17 cellular contexts compared by ENCODE assay signal in genomic region chr4:6277935-6278800, GRCh38. TPM values are rescaled to one million over a fixed set of nuclear protein-coding genes. Genes with fewer than 3 reads are reported as not detected.
A peak's percentile ranks its signal among the peaks of the same experiment; 100 is the strongest.
DNase-seq lines count a peak whose midpoint lies in the region; ATAC-seq and TF ChIP-seq lines count a peak whose summit lies in the region.
"Had no signal": no experiment of that assay in that cellular context is flagged by ENCODE, and none has a peak within 500 bp of the region (broad histone marks: within the 10 kb centered on the region; RNA-seq: fewer than 3 reads in every experiment).

No MANE protein-coding gene starts in this region.

- no peak overlapping the region for H3K4me3 Mint-ChIP-seq in activated CD8-positive, alpha-beta T cell treated with anti-CD3 and anti-CD28 coated beads for 36 hours
- no peak overlapping the region for H3K4me3 Mint-ChIP-seq in activated CD8-positive, alpha-beta T cell treated with anti-CD3 and anti-CD28 coated beads, Interleukin-2, amount 10 ng/mL, durations not matched to agents 7 days and 5 days
- H3K4me3 Mint-ChIP-seq in mesothelial cell of epicardium = no peak overlapping the region
- H3K4me3 Mint-ChIP-seq: stimulated activated naive CD8-positive, alpha-beta T cell treated with anti-CD3 and anti-CD28 coated beads, Interleukin-15, Interleukin-2, amounts not matched to agents 100 ng/mL and 50 ng/mL, for 24 hours had no signal

- POLR2A ChIA-PET in activated CD8-positive, alpha-beta T cell treated with anti-CD3 and anti-CD28 coated beads for 36 hours (lab: Charles Lee) = interaction anchor here (1.9 kb wide), 1 partner anchor 9 kb away, joined by 7 read pairs; the partner anchor contains the start of gene WFS1
- POLR2A ChIA-PET in activated CD8-positive, alpha-beta T cell treated with anti-CD3 and anti-CD28 coated beads, Interleukin-2, amount 10 ng/mL, durations not matched to agents 7 days and 5 days (lab: Charles Lee) = no interaction called here

- H3K27ac ChIP-seq in cingulate gyrus (ENCODE audit: low read depth, low read length) (peak overlapping the region; percentile 19), tibial artery (peak overlapping the region; percentile 80 to 89)
- H3K27ac ChIP-seq: A549, HL-60, WERI-Rb-1 had no signal

- CTCF ChIA-PET in activated CD8-positive, alpha-beta T cell treated with anti-CD3 and anti-CD28 coated beads for 36 hours (lab: Charles Lee) = interaction anchor here (0.6 to 1.4 kb wide), 5 partner anchors 27 to 136 kb away, joined by 3 to 6 read pairs (median 3); no protein-coding TSS in a partner anchor
- CTCF ChIA-PET in activated CD8-positive, alpha-beta T cell treated with anti-CD3 and anti-CD28 coated beads, Interleukin-2, amount 10 ng/mL, durations not matched to agents 7 days and 5 days (lab: Charles Lee) = interaction anchor here (1.0 to 1.9 kb wide), 2 partner anchors 27 to 144 kb away, joined by 5 to 10 read pairs; no protein-coding TSS in a partner anchor

- no peaks in the 10 kb centered on the region for H3K9me3 ChIP-seq in tibial artery
- H3K9me3 ChIP-seq: A549 had no signal

- H3K36me3 ChIP-seq in tibial artery = peaks cover 27 to 50% (median 32%) of the 10 kb centered on the region in 3 donors

- intact Hi-C loops in activated CD8-positive, alpha-beta T cell treated with anti-CD3 and anti-CD28 coated beads for 36 hours (cut with micrococcal nuclease) = no loop called here
- intact Hi-C loops in tibial artery (cut with DNase I; ENCODE audit: low total_unique reads) = no loop called here

- H3K4me1 ChIP-seq in tibial artery = peaks cover 0 to 91% (median 71%) of the 10 kb centered on the region in 4 donors

- H3K27me3 Mint-ChIP-seq in activated CD8-positive, alpha-beta T cell treated with anti-CD3 and anti-CD28 coated beads for 36 hours = no peaks in the 10 kb centered on the region
- H3K27me3 Mint-ChIP-seq in activated CD8-positive, alpha-beta T cell treated with anti-CD3 and anti-CD28 coated beads, Interleukin-2, amount 10 ng/mL, durations not matched to agents 7 days and 5 days (ENCODE audit: low read depth) = peaks cover 15% of the 10 kb centered on the region
- H3K27me3 Mint-ChIP-seq in mesothelial cell of epicardium (ENCODE audit: low read depth) = no peaks in the 10 kb centered on the region
- H3K27me3 Mint-ChIP-seq: stimulated activated naive CD8-positive, alpha-beta T cell treated with anti-CD3 and anti-CD28 coated beads, Interleukin-15, Interleukin-2, amounts not matched to agents 100 ng/mL and 50 ng/mL, for 24 hours had no signal

- DNase-seq in activated CD8-positive, alpha-beta T cell treated with anti-CD3 and anti-CD28 coated beads for 36 hours = no peak
- DNase-seq in activated CD8-positive, alpha-beta T cell treated with anti-CD3 and anti-CD28 coated beads, Interleukin-2, amount 10 ng/mL, durations not matched to agents 7 days and 5 days = no peak
- DNase-seq in mesothelial cell of epicardium (ENCODE audit: low spot score in 2 of 2, unreplicated experiment in 2 of 2) = no peak
- no peak for DNase-seq in tibial artery
- DNase-seq in MV-4-11 (lab: John Stamatoyannopoulos, UW) = no peak
- DNase-seq in SKM-1 treated with dmso at 0.1 percent for 144 hours (lab: John Stamatoyannopoulos, UW; ENCODE audit: unreplicated experiment) = no peak
- DNase-seq: NCI-H524, nucleus accumbens, SHP77 treated with DMSO at 0.1 percent for 48 hours, WERI-Rb-1 had no signal

- no peak overlapping the region for H3K4me3 ChIP-seq in tibial artery
- H3K4me3 ChIP-seq: A549 had no signal

- H3K9me3 Mint-ChIP-seq in activated CD8-positive, alpha-beta T cell treated with anti-CD3 and anti-CD28 coated beads for 36 hours = no peaks in the 10 kb centered on the region
- H3K9me3 Mint-ChIP-seq in activated CD8-positive, alpha-beta T cell treated with anti-CD3 and anti-CD28 coated beads, Interleukin-2, amount 10 ng/mL, durations not matched to agents 7 days and 5 days (ENCODE audit: insufficient read depth) = no peaks in the 10 kb centered on the region
- H3K9me3 Mint-ChIP-seq in mesothelial cell of epicardium = no peaks in the 10 kb centered on the region
- H3K9me3 Mint-ChIP-seq: activated T-cell treated with anti-CD3 and anti-CD28 coated beads, Interleukin-2, amount 50 U/mL, for 72 hours; stimulated activated naive CD8-positive, alpha-beta T cell treated with anti-CD3 and anti-CD28 coated beads, Interleukin-15, Interleukin-2, amounts not matched to agents 100 ng/mL and 50 ng/mL, for 24 hours had no signal

- peaks cover 13% of the 10 kb centered on the region for H3K4me1 Mint-ChIP-seq in activated CD8-positive, alpha-beta T cell treated with anti-CD3 and anti-CD28 coated beads for 36 hours (ENCODE audit: low read depth)
- peaks cover 13% of the 10 kb centered on the region for H3K4me1 Mint-ChIP-seq in activated CD8-positive, alpha-beta T cell treated with anti-CD3 and anti-CD28 coated beads, Interleukin-2, amount 10 ng/mL, durations not matched to agents 7 days and 5 days (ENCODE audit: low read depth)
- peaks cover 19% of the 10 kb centered on the region for H3K4me1 Mint-ChIP-seq in mesothelial cell of epicardium

- no peaks in the 10 kb centered on the region for H3K36me3 Mint-ChIP-seq in activated CD8-positive, alpha-beta T cell treated with anti-CD3 and anti-CD28 coated beads for 36 hours (ENCODE audit: low read depth)
- no peaks in the 10 kb centered on the region for H3K36me3 Mint-ChIP-seq in activated CD8-positive, alpha-beta T cell treated with anti-CD3 and anti-CD28 coated beads, Interleukin-2, amount 10 ng/mL, durations not matched to agents 7 days and 5 days (ENCODE audit: low read depth)
- H3K36me3 Mint-ChIP-seq in mesothelial cell of epicardium = no peaks in the 10 kb centered on the region

- no peaks in the 10 kb centered on the region for H3K27me3 ChIP-seq in tibial artery

- no peak for TF ChIP-seq CTCF in activated CD8-positive, alpha-beta T cell treated with anti-CD3 and anti-CD28 coated beads for 36 hours (IDR thresholded peaks at IDR 0.05)
- TF ChIP-seq CTCF in mesothelial cell of epicardium (IDR thresholded peaks at IDR 0.05; ENCODE audit: unreplicated experiment) (no peak), tibial artery (IDR thresholded peaks at IDR 0.05) (no peak)

- no peak overlapping the region for H3K27ac Mint-ChIP-seq in activated CD8-positive, alpha-beta T cell treated with anti-CD3 and anti-CD28 coated beads for 36 hours
- no peak overlapping the region for H3K27ac Mint-ChIP-seq in activated CD8-positive, alpha-beta T cell treated with anti-CD3 and anti-CD28 coated beads, Interleukin-2, amount 10 ng/mL, durations not matched to agents 7 days and 5 days
- H3K27ac Mint-ChIP-seq in mesothelial cell of epicardium = peak overlapping the region; percentile 59
- H3K27ac Mint-ChIP-seq: activated T-cell treated with anti-CD3 and anti-CD28 coated beads, Interleukin-2, amount 50 U/mL, for 72 hours; stimulated activated naive CD8-positive, alpha-beta T cell treated with anti-CD3 and anti-CD28 coated beads, Interleukin-15, Interleukin-2, amounts not matched to agents 100 ng/mL and 50 ng/mL, for 24 hours had no signal

- peak; percentile 45 for ATAC-seq in activated CD8-positive, alpha-beta T cell treated with anti-CD3 and anti-CD28 coated beads for 36 hours
- no peak for ATAC-seq in activated CD8-positive, alpha-beta T cell treated with anti-CD3 and anti-CD28 coated beads, Interleukin-2, amount 10 ng/mL, durations not matched to agents 7 days and 5 days
- no peak for ATAC-seq in GM21526 (IDR thresholded peaks at IDR 0.05; ENCODE audit: low FRiP score, unreplicated experiment)
- ATAC-seq: A549, esophagus mucosa had no signal

RNA-seq across cellular contexts. Expression of gene WFS1, which starts 8.5 kb away (rescaled TPM):
- total RNA-seq in activated CD8-positive, alpha-beta T cell treated with anti-CD3 and anti-CD28 coated beads for 36 hours = 1 to 10 TPM; 1.8 to 2.8 TPM
- total RNA-seq in activated CD8-positive, alpha-beta T cell treated with anti-CD3 and anti-CD28 coated beads, Interleukin-2, amount 10 ng/mL, durations not matched to agents 7 days and 5 days = 1 to 10 TPM in 1 of 2 experiments, under 1 TPM in 1; 0.97 to 1.3 TPM
- 31.5 to 35.5 TPM (median 34.2 TPM) in 3 replicates for total RNA-seq in mesothelial cell of epicardium
